In genomic region chr17:67246398-67246647, GRCh38 we compare ENCODE assay signal across 8 cellular contexts. TPM values are rescaled to one million over a fixed set of nuclear protein-coding genes. Genes with fewer than 3 reads are reported as not detected.
A peak's percentile ranks its signal among the peaks of the same experiment; 100 is the strongest.
DNase-seq lines count a peak whose midpoint lies in the region; ATAC-seq lines count a peak whose summit lies in the region.

No MANE protein-coding gene starts in this region.

- peaks cover 39% of the 10 kb centered on the region for H3K4me1 Mint-ChIP-seq in activated CD8-positive, alpha-beta T cell treated with anti-CD3 and anti-CD28 coated beads, Interleukin-2, amount 10 ng/mL, durations not matched to agents 7 days and 5 days (ENCODE audit: low read depth)
- peaks cover 36% of the 10 kb centered on the region for H3K4me1 Mint-ChIP-seq in stimulated activated naive CD8-positive, alpha-beta T cell treated with anti-CD3 and anti-CD28 coated beads, Interleukin-15, amount 100 ng/mL, for 72 hours

- CTCF ChIA-PET in activated CD8-positive, alpha-beta T cell treated with anti-CD3 and anti-CD28 coated beads, Interleukin-2, amount 10 ng/mL, durations not matched to agents 7 days and 5 days (lab: Charles Lee), result no interaction called here

- H3K27ac Mint-ChIP-seq in activated CD8-positive, alpha-beta T cell treated with anti-CD3 and anti-CD28 coated beads, Interleukin-2, amount 10 ng/mL, durations not matched to agents 7 days and 5 days, result peak overlapping the region; percentile 83
- H3K27ac Mint-ChIP-seq in stimulated activated naive CD8-positive, alpha-beta T cell treated with anti-CD3 and anti-CD28 coated beads, Interleukin-15, amount 100 ng/mL, for 72 hours, result no peak overlapping the region

- H3K36me3 Mint-ChIP-seq in activated CD8-positive, alpha-beta T cell treated with anti-CD3 and anti-CD28 coated beads, Interleukin-2, amount 10 ng/mL, durations not matched to agents 7 days and 5 days (ENCODE audit: low read depth), result peaks cover 19% of the 10 kb centered on the region

- H3K4me1 ChIP-seq in iPS-15b (ENCODE audit: control insufficient read depth, insufficient read depth, low read length), result peaks cover 6% of the 10 kb centered on the region

- H3K36me3 ChIP-seq in iPS-15b (ENCODE audit: control insufficient read depth, insufficient read depth, low read length), result no peaks in the 10 kb centered on the region

- peak overlapping the region; percentile 29 for H3K9ac ChIP-seq in iPS-15b (ENCODE audit: low read depth, low read length)

- ATAC-seq in activated CD8-positive, alpha-beta T cell treated with anti-CD3 and anti-CD28 coated beads, Interleukin-2, amount 10 ng/mL, durations not matched to agents 7 days and 5 days, result no peak
- no peak for ATAC-seq in stimulated activated naive CD8-positive, alpha-beta T cell treated with anti-CD3 and anti-CD28 coated beads, Interleukin-15, amount 100 ng/mL, for 72 hours
- ATAC-seq in HG02970 (IDR thresholded peaks at IDR 0.05; ENCODE audit: low FRiP score, unreplicated experiment), result no peak

- H3K4me3 Mint-ChIP-seq in activated CD8-positive, alpha-beta T cell treated with anti-CD3 and anti-CD28 coated beads, Interleukin-2, amount 10 ng/mL, durations not matched to agents 7 days and 5 days, result peak overlapping the region; percentile 74
- H3K4me3 Mint-ChIP-seq in stimulated activated naive CD8-positive, alpha-beta T cell treated with anti-CD3 and anti-CD28 coated beads, Interleukin-15, amount 100 ng/mL, for 72 hours, result peak overlapping the region; percentile 72 to 89

- POLR2A ChIA-PET in activated CD8-positive, alpha-beta T cell treated with anti-CD3 and anti-CD28 coated beads, Interleukin-2, amount 10 ng/mL, durations not matched to agents 7 days and 5 days (lab: Charles Lee), result no interaction called here

- no peaks in the 10 kb centered on the region for H3K27me3 ChIP-seq in iPS-15b (ENCODE audit: control insufficient read depth, insufficient read depth, low read length)

- peak overlapping the region; percentile 79 for H3K4me3 ChIP-seq in iPS-15b (ENCODE audit: low read depth, low read length)

- H3K9me3 Mint-ChIP-seq in activated CD8-positive, alpha-beta T cell treated with anti-CD3 and anti-CD28 coated beads, Interleukin-2, amount 10 ng/mL, durations not matched to agents 7 days and 5 days (ENCODE audit: insufficient read depth), result no peaks in the 10 kb centered on the region
- H3K9me3 Mint-ChIP-seq in stimulated activated naive CD8-positive, alpha-beta T cell treated with anti-CD3 and anti-CD28 coated beads, Interleukin-15, amount 100 ng/mL, for 72 hours, result no peaks in the 10 kb centered on the region

- no peaks in the 10 kb centered on the region for H3K27me3 Mint-ChIP-seq in activated CD8-positive, alpha-beta T cell treated with anti-CD3 and anti-CD28 coated beads, Interleukin-2, amount 10 ng/mL, durations not matched to agents 7 days and 5 days (ENCODE audit: low read depth)
- H3K27me3 Mint-ChIP-seq in stimulated activated naive CD8-positive, alpha-beta T cell treated with anti-CD3 and anti-CD28 coated beads, Interleukin-15, amount 100 ng/mL, for 72 hours, result peaks cover 18% of the 10 kb centered on the region

- no peaks in the 10 kb centered on the region for H3K9me3 ChIP-seq in iPS-15b (ENCODE audit: control insufficient read depth, insufficient read depth, low read length)

- DNase-seq in NCI-H1092 treated with DMSO at 0.1 percent for 48 hours (lab: John Stamatoyannopoulos, UW) (peak; percentile 2), NCI-H1092 (lab: John Stamatoyannopoulos, UW) (no peak), NCI-H69 (lab: John Stamatoyannopoulos, UW) (no peak), NCI-H2081 (lab: John Stamatoyannopoulos, UW) (no peak)
- DNase-seq in activated CD8-positive, alpha-beta T cell treated with anti-CD3 and anti-CD28 coated beads, Interleukin-2, amount 10 ng/mL, durations not matched to agents 7 days and 5 days, result no peak
- DNase-seq in stimulated activated naive CD8-positive, alpha-beta T cell treated with anti-CD3 and anti-CD28 coated beads, Interleukin-15, amount 100 ng/mL, for 72 hours, result no peak

RNA-seq across cellular contexts. Expression of gene HELZ, which starts 1.3 kb away (rescaled TPM):
- total RNA-seq in activated CD8-positive, alpha-beta T cell treated with anti-CD3 and anti-CD28 coated beads, Interleukin-2, amount 10 ng/mL, durations not matched to agents 7 days and 5 days, result 10 to 100 TPM; 69.1 to 76.6 TPM
